In genomic region chr1:241895013-241895412, GRCh38 we compare ENCODE assay signal across 13 cellular contexts. TPM values are rescaled to one million over a fixed set of nuclear protein-coding genes. Genes with fewer than 3 reads are reported as not detected.
DNase-seq lines count a peak whose midpoint lies in the region; ATAC-seq and TF ChIP-seq lines count a peak whose summit lies in the region.
"Had no signal": no experiment of that assay in that cellular context is flagged by ENCODE, and none has a peak within 500 bp of the region (broad histone marks: within the 10 kb centered on the region; RNA-seq: fewer than 3 reads in every experiment).

No MANE protein-coding gene starts in this region.

- no TSS peak for BruUV-seq in PC-9 (replicated peaks; lab: Mats Ljungman, UMichigan)

- no peaks in the 10 kb centered on the region for H3K9me2 ChIP-seq in PC-9 (ENCODE audit: insufficient read depth)

- peaks cover 0 to 8% of the 10 kb centered on the region in 2 donors for H3K36me3 Mint-ChIP-seq in activated T-cell treated with anti-CD3 and anti-CD28 coated beads, Interleukin-2, amount 50 U/mL, for 72 hours (ENCODE audit: insufficient read depth in 2 of 2)

- intact Hi-C loops in PC-9 (cut with micrococcal nuclease; ENCODE audit: unreplicated experiment): loop anchor here (5.0 to 10.0 kb wide), 2 partner anchors 230 to 283 kb away; no protein-coding TSS in a partner anchor

- no peaks in the 10 kb centered on the region for H3K9me3 Mint-ChIP-seq in activated T-cell treated with anti-CD3 and anti-CD28 coated beads, Interleukin-2, amount 50 U/mL, for 72 hours

- POLR2A ChIA-PET in PC-9 (lab: Charles Lee; ENCODE audit: unreplicated experiment): no interaction called here

- H3K79me2 ChIP-seq in PC-9 (ENCODE audit: low read depth): no peaks in the 10 kb centered on the region

- H4K20me1 ChIP-seq in PC-9 (ENCODE audit: insufficient read depth): no peaks in the 10 kb centered on the region
- H4K20me1 ChIP-seq: BLaER1 had no signal

- H3K4me3 ChIP-seq in PC-9: no peak overlapping the region
- H3K4me3 ChIP-seq: BLaER1, MG63 had no signal

- no peak overlapping the region for H3K4me2 ChIP-seq in PC-9
- H3K4me2 ChIP-seq: BLaER1 had no signal

- peak overlapping the region; percentile 29 for H3K27ac ChIP-seq in PC-9
- H3K27ac ChIP-seq: BLaER1 had no signal

- CTCF ChIA-PET in PC-9 (lab: Charles Lee): interaction anchor here (0.6 to 2.0 kb wide), 3 partner anchors 102 to 284 kb away, joined by 3 to 8 read pairs (median 3); no protein-coding TSS in a partner anchor

- no peaks in the 10 kb centered on the region for H3K27me3 Mint-ChIP-seq in activated T-cell treated with anti-CD3 and anti-CD28 coated beads, Interleukin-2, amount 50 U/mL, for 72 hours (ENCODE audit: low read depth)

- no peaks in the 10 kb centered on the region for H3K4me1 Mint-ChIP-seq in activated T-cell treated with anti-CD3 and anti-CD28 coated beads, Interleukin-2, amount 50 U/mL, for 72 hours (ENCODE audit: low read depth)

- peak in 1 of 2 experiments; percentile 92 for DNase-seq in PC-9
- no peak for DNase-seq in occipital lobe (lab: John Stamatoyannopoulos, UW)
- no peak for DNase-seq in stimulated activated CD4-positive, alpha-beta T cell treated with anti-CD3 and anti-CD28 coated beads, Interleukin-4, amount 100 ng/mL, for 4 hours
- no peak for DNase-seq in NCI-H187 (lab: John Stamatoyannopoulos, UW)
- DNase-seq in activated T-cell treated with anti-CD3 and anti-CD28 coated beads, Interleukin-2, amount 50 U/mL, for 72 hours: no peak
- DNase-seq: MG63, NCI-H774, retina had no signal

- H3F3A ChIP-seq in PC-9 (ENCODE audit: insufficient read depth, low read depth): peaks cover 23% of the 10 kb centered on the region

- no peaks in the 10 kb centered on the region for H3K36me3 ChIP-seq in PC-9 (ENCODE audit: low read depth)

- no peaks in the 10 kb centered on the region for H3K27me3 ChIP-seq in PC-9 (ENCODE audit: insufficient read depth, low read depth)
- H3K27me3 ChIP-seq: BLaER1, MG63 had no signal

- no peak overlapping the region for H3K4me3 Mint-ChIP-seq in activated T-cell treated with anti-CD3 and anti-CD28 coated beads, Interleukin-2, amount 50 U/mL, for 72 hours

- no peak for TF ChIP-seq CTCF in PC-9 (conservative IDR thresholded peaks at IDR 0.05)

- ATAC-seq in GM18517 (IDR thresholded peaks at IDR 0.05; ENCODE audit: unreplicated experiment) (peak; percentile 59), GM21515 (IDR thresholded peaks at IDR 0.05; ENCODE audit: unreplicated experiment) (peak; percentile 54), HG03135 (IDR thresholded peaks at IDR 0.05; ENCODE audit: unreplicated experiment) (peak; percentile 80)
- no peak for ATAC-seq in activated T-cell treated with anti-CD3 and anti-CD28 coated beads, Interleukin-2, amount 50 U/mL, for 72 hours (replicated peaks in 1 of 2)
- ATAC-seq: HCT116 had no signal

- no peaks in the 10 kb centered on the region for H3K9me3 ChIP-seq in PC-9 (ENCODE audit: insufficient read depth, low read depth)
- H3K9me3 ChIP-seq: BLaER1, MG63 had no signal

- no peak overlapping the region for H3K27ac Mint-ChIP-seq in activated T-cell treated with anti-CD3 and anti-CD28 coated beads, Interleukin-2, amount 50 U/mL, for 72 hours

- no peak overlapping the region for H2AFZ ChIP-seq in PC-9

- H3K4me1 ChIP-seq in PC-9 (replicated peaks; ENCODE audit: insufficient read depth): peaks cover 14% of the 10 kb centered on the region; the same call in 1 of the 2 replicates
- H3K4me1 ChIP-seq: BLaER1 had no signal

RNA-seq across cellular contexts. Expression of gene EXO1, which starts 47.0 kb away (rescaled TPM):
- total RNA-seq in PC-9 (2021) (28.6 and 32.1 TPM in 2 replicates), occipital lobe (3.4 TPM)
- total RNA-seq in activated T-cell treated with anti-CD3 and anti-CD28 coated beads, Interleukin-2, amount 50 U/mL, for 72 hours: 10 to 100 TPM; 42.1 to 56.2 TPM

Comparison
In these comparisons a context has a peak if more than half of its experiments do, and no peak if none do; other contexts are left out.
1. ATAC-seq: peak in GM18517 (single experiment), GM21515 (single experiment) and HG03135 (single experiment); none in activated T-cell treated with anti-CD3 and anti-CD28 coated beads, Interleukin-2, amount 50 U/mL, for 72 hours (0 of 2).